In the genomic region with DNA sequence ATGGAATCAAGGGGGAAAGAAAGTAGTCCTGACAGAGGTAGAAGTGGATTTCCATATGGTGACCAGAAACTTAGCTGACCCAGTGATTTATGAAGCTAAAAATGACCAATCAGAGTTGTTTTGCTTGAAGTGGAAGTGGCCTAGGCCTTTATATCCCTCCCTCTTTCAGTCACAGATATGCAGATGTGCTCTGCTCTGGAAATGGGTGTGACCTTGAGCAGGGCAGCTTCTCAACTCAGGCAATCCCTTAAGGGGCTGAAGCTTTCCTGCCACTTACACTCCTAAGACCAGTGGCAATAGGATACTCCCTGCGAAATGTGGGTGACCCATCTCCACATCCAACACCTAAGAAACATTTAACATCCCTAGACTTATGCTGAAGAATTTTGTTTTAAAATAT, we compare ENCODE assay signal across 17 cellular contexts.
DNase-seq lines count a peak whose midpoint lies in the region; ATAC-seq and TF ChIP-seq lines count a peak whose summit lies in the region.
"Had no signal": no experiment of that assay in that cellular context is flagged by ENCODE, and none has a peak within 500 bp of the region (broad histone marks: within the 10 kb centered on the region; RNA-seq: fewer than 3 reads in every experiment).

No MANE protein-coding gene starts in this region.

- H2AFZ ChIP-seq in H9 (ENCODE audit: low read length) (no peak overlapping the region), SU-DHL-6 (ENCODE audit: low read depth, low read length, severe bottlenecking) (peak overlapping the region; percentile 66)

- H3K14ac ChIP-seq in H9 (ENCODE audit: insufficient read depth, low read length) = no peak overlapping the region

- ATAC-seq in HG02973 (IDR thresholded peaks at IDR 0.05; ENCODE audit: unreplicated experiment) (no peak), HG02840 (IDR thresholded peaks at IDR 0.05; ENCODE audit: low FRiP score, unreplicated experiment) (no peak)

- H3K4me2 ChIP-seq in H9 (ENCODE audit: insufficient read depth, insufficient read length, low read length) (no peak overlapping the region), SU-DHL-6 (ENCODE audit: low read depth, low read length, poor library complexity, severe bottlenecking) (no peak overlapping the region)

- no peaks in the 10 kb centered on the region for H3K79me1 ChIP-seq in H9 (ENCODE audit: insufficient read depth, low read depth, low read length, poor library complexity, severe bottlenecking)

- no CpG with 5 or more reads among the region's 1 CpG for WGBS in H9 (ENCODE audit: extremely low coverage, insufficient read length, low lambda C conversion rate)

- no peak overlapping the region for H3K4me3 ChIP-seq in SU-DHL-6 (ENCODE audit: insufficient read depth, low read length, poor library complexity, severe bottlenecking)
- H3K4me3 ChIP-seq: SJSA1 had no signal

- H3K9ac ChIP-seq in H9 (ENCODE audit: extremely low read depth, insufficient read length, low read length) (no peak overlapping the region), SU-DHL-6 (ENCODE audit: low read length) (no peak overlapping the region)

- no peak overlapping the region for H4K5ac ChIP-seq in H9 (ENCODE audit: insufficient read length, low read depth, low read length)

- no peak overlapping the region for H4K8ac ChIP-seq in H9 (replicated peaks; ENCODE audit: insufficient read length, low read depth, low read length)

- peak overlapping the region in 2 of 3 experiments; percentile 29 to 81; a peak in 4 of 7 replicates for H3K27ac Mint-ChIP-seq in H9
- H3K27ac Mint-ChIP-seq in activated naive CD8-positive, alpha-beta T cell treated with anti-CD3 and anti-CD28 coated beads for 36 hours = no peak overlapping the region
- H3K27ac Mint-ChIP-seq: CD14-positive monocyte had no signal

- no peaks in the 10 kb centered on the region for H3K27me3 Mint-ChIP-seq in H9 (ENCODE audit: low read depth)
- H3K27me3 Mint-ChIP-seq in activated naive CD8-positive, alpha-beta T cell treated with anti-CD3 and anti-CD28 coated beads for 36 hours = no peaks in the 10 kb centered on the region

- no peaks in the 10 kb centered on the region for H3K9me3 ChIP-seq in H9 (ENCODE audit: control insufficient read depth, low read depth, low read length)
- no peaks in the 10 kb centered on the region for H3K9me3 ChIP-seq in SU-DHL-6 (ENCODE audit: insufficient read depth, low read length)
- H3K9me3 ChIP-seq: SJSA1 had no signal

- H3K4ac ChIP-seq in H9 (ENCODE audit: low read depth, low read length) = no peak overlapping the region

- H3K27ac ChIP-seq in H9 (ENCODE audit: insufficient read length, low read depth, low read length) = no peak overlapping the region
- H3K27ac ChIP-seq in SU-DHL-6 (ENCODE audit: low read depth, low read length) = no peak overlapping the region
- H3K27ac ChIP-seq: RWPE1, SJSA1 had no signal

- H3K27me3 ChIP-seq in H9 (ENCODE audit: insufficient read depth, low read length) (no peaks in the 10 kb centered on the region), SU-DHL-6 (ENCODE audit: low read length) (no peaks in the 10 kb centered on the region)
- H3K27me3 ChIP-seq: SJSA1 had no signal

- H3K4me1 ChIP-seq in H9 (ENCODE audit: insufficient read depth, low read length) = peaks cover 9% of the 10 kb centered on the region; the same call in 1 of the 2 replicates
- H3K4me1 ChIP-seq: SJSA1 had no signal

- DNase-seq in CMK (ENCODE audit: low read depth) = peak; percentile 1
- peak; percentile 61 for DNase-seq in H9
- peak; percentile 13 for DNase-seq in iPS-NIHi7 (ENCODE audit: extremely low spot score)
- no peak for DNase-seq in stimulated activated CD4-positive, alpha-beta T cell treated with anti-CD3 and anti-CD28 coated beads, Interleukin-4, amount 100 ng/mL, for 1 hour
- DNase-seq in activated naive CD8-positive, alpha-beta T cell treated with anti-CD3 and anti-CD28 coated beads for 36 hours = no peak
- DNase-seq: Calu3; DMS79 treated with DMSO at 0.1 percent for 48 hours; NCI-H1092; NCI-H226; NCI-H526; NK-92 treated with Interleukin-12 subunit alpha and Interleukin-12 subunit beta, amount 100 ng/mL, for 24 hours had no signal

- no peaks in the 10 kb centered on the region for H3K23me2 ChIP-seq in H9 (ENCODE audit: insufficient read length, low read depth, low read length, poor library complexity, severe bottlenecking)

- H3K4me1 Mint-ChIP-seq in H9 = peaks cover 28 to 33% of the 10 kb centered on the region in 2 experiments
- no peaks in the 10 kb centered on the region for H3K4me1 Mint-ChIP-seq in activated naive CD8-positive, alpha-beta T cell treated with anti-CD3 and anti-CD28 coated beads for 36 hours
- H3K4me1 Mint-ChIP-seq: CD14-positive monocyte had no signal

- peaks cover 0 to 7% (median 2%) of the 10 kb centered on the region in 3 experiments; a peak in 3 of 7 replicates for H3K36me3 Mint-ChIP-seq in H9 (ENCODE audit: insufficient read depth in 1 of 3, low read depth in 3 of 3)
- no peaks in the 10 kb centered on the region for H3K36me3 Mint-ChIP-seq in activated naive CD8-positive, alpha-beta T cell treated with anti-CD3 and anti-CD28 coated beads for 36 hours
- H3K36me3 Mint-ChIP-seq: CD14-positive monocyte had no signal

- H2BK5ac ChIP-seq in H9 (ENCODE audit: insufficient read length, low read length) = no peak overlapping the region

- no peak overlapping the region for H2BK15ac ChIP-seq in H9 (ENCODE audit: low read depth, low read length)

- H3T11ph ChIP-seq in H9 (ENCODE audit: low read length) = no peak overlapping the region

- H4K20me1 ChIP-seq in H9 (ENCODE audit: control insufficient read depth, insufficient read depth, insufficient read length) = no peaks in the 10 kb centered on the region
- no peaks in the 10 kb centered on the region for H4K20me1 ChIP-seq in SU-DHL-6 (ENCODE audit: low read depth, low read length)

- no peak overlapping the region for H2BK120ac ChIP-seq in H9 (ENCODE audit: low read depth, low read length, poor library complexity, severe bottlenecking)

- no peak overlapping the region for H3K23ac ChIP-seq in H9 (ENCODE audit: insufficient read length, low read depth, low read length)

- peaks cover 5 to 8% of the 10 kb centered on the region in 2 experiments for H3K9me3 Mint-ChIP-seq in H9
- H3K9me3 Mint-ChIP-seq in activated naive CD8-positive, alpha-beta T cell treated with anti-CD3 and anti-CD28 coated beads for 36 hours = peaks cover 2% of the 10 kb centered on the region

- no peak overlapping the region for H4K91ac ChIP-seq in H9 (ENCODE audit: insufficient read length, low read depth, low read length)

- H3K79me2 ChIP-seq in H9 (ENCODE audit: insufficient read depth, low read length) (no peaks in the 10 kb centered on the region), SU-DHL-6 (ENCODE audit: insufficient read depth, low read length) (no peaks in the 10 kb centered on the region)

- no peaks in the 10 kb centered on the region for H3F3A ChIP-seq in SU-DHL-6 (ENCODE audit: insufficient read depth)

- H3K36me3 ChIP-seq in SU-DHL-6 (ENCODE audit: low read length) = no peaks in the 10 kb centered on the region
- H3K36me3 ChIP-seq: SJSA1 had no signal

- no peak overlapping the region for H2AK5ac ChIP-seq in H9 (ENCODE audit: insufficient read length, low read length)

- H3K18ac ChIP-seq in H9 (ENCODE audit: insufficient read length, low read depth, low read length) = no peak overlapping the region

- no peak overlapping the region for H3K56ac ChIP-seq in H9 (ENCODE audit: insufficient read length, low read depth, low read length)

- H3K4me3 Mint-ChIP-seq in H9 = no peak overlapping the region
- H3K4me3 Mint-ChIP-seq in activated naive CD8-positive, alpha-beta T cell treated with anti-CD3 and anti-CD28 coated beads for 36 hours = no peak overlapping the region
- H3K4me3 Mint-ChIP-seq: CD14-positive monocyte had no signal

- H3K9me2 ChIP-seq in SU-DHL-6 (replicated peaks; ENCODE audit: insufficient read depth, low read length) = no peaks in the 10 kb centered on the region; the same call in 1 of the 2 replicates

- no peak overlapping the region for H2BK12ac ChIP-seq in H9 (ENCODE audit: insufficient read length, low read depth, low read length)

- no peak for TF ChIP-seq CTCF in H9 (conservative IDR thresholded peaks at IDR 0.05)
- TF ChIP-seq CTCF in SU-DHL-6 (IDR thresholded peaks at IDR 0.05; ENCODE audit: insufficient read depth, low read length, poor library complexity, severe bottlenecking) = no peak

- no peak overlapping the region for H2BK20ac ChIP-seq in H9 (ENCODE audit: low read depth, low read length, poor library complexity, severe bottlenecking)

Comparison
In these comparisons a context has a peak if more than half of its experiments do, and no peak if none do; other contexts are left out.
1. DNase-seq: peak in CMK (single experiment), H9 (single experiment) and iPS-NIHi7 (single experiment); none in stimulated activated CD4-positive, alpha-beta T cell treated with anti-CD3 and anti-CD28 coated beads, Interleukin-4, amount 100 ng/mL, for 1 hour (single experiment) and activated naive CD8-positive, alpha-beta T cell treated with anti-CD3 and anti-CD28 coated beads for 36 hours (single experiment).